Comparison of ENCODE assay signal across 1 cellular context in the genomic region with DNA sequence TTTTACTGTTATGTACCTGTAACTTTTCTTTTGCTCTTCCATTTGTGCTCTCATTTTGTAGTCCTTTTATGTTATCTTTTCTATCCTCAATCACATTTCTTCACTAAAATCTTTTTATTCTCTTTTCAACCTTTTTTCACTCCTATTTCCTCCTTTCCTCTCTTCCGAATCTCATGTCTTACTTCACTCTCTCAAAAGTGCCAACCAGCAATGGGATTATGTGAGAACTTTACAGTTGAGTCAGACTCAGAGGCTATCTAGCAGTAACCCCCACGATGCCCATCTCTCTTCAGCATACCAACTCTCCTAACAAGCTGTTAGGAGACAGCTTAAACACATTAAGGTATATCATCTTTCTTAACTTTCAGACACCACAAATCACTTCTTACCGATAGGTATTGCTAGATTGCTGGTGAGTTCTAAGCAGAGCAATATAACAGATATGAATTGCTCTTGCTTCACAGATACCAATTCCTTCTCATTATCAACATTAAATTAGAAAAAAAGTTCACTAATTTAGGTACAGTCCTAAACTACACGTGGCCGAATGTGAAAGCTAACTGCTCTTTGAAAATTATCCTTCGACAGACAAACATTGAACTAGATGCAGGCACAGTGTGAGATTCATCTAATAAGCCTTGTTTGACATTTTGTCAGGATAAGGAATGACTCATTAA.
TF ChIP-seq lines count a peak whose summit lies in the region.

No MANE protein-coding gene starts in this region.

TF ChIP-seq in IMR-90, 13 proteins besides CTCF, POLR2A, EP300 and RAD21:
- no peak for TF ChIP-seq MXI1 (IDR thresholded peaks at IDR 0.05; ENCODE audit: borderline replicate concordance, low read depth, low read length)
- no peak for TF ChIP-seq MAFK (IDR thresholded peaks at IDR 0.05; ENCODE audit: low read depth, low read length)
- no peak for TF ChIP-seq SMC3 (IDR thresholded peaks at IDR 0.05; ENCODE audit: low read depth, low read length)
- TF ChIP-seq BHLHE40 (IDR thresholded peaks at IDR 0.05; ENCODE audit: low read depth, low read length), result no peak
- TF ChIP-seq NFE2L2 (IDR thresholded peaks at IDR 0.05; ENCODE audit: low read depth, low read length), result no peak
- no peak for TF ChIP-seq MAZ (IDR thresholded peaks at IDR 0.05; ENCODE audit: borderline replicate concordance, low read depth, low read length)
- TF ChIP-seq CEBPB (IDR thresholded peaks at IDR 0.05; ENCODE audit: low read depth, low read length), result no peak
- no peak for TF ChIP-seq CHD1 (IDR thresholded peaks at IDR 0.05; ENCODE audit: low read depth, low read length)
- TF ChIP-seq RCOR1 (IDR thresholded peaks at IDR 0.05; ENCODE audit: insufficient replicate concordance, low read length), result no peak
